Comparison of ENCODE assay signal across 1 cellular context in genomic region chr11:62546244-62546936, GRCh38.
TF ChIP-seq lines count a peak whose summit lies in the region.

AHNAK (minus strand) TSS chr11:62546806; CDS start chr11:62536098, 10,708 bp downstream.

TF ChIP-seq in HepG2, 621 proteins besides CTCF, POLR2A, EP300 and RAD21 (continued from another document and continues in another):
- peak; percentile 30 for TF ChIP-seq ZNF687 (CRISPR knock-in tag; IDR thresholded peaks at IDR 0.05)
- TF ChIP-seq SALL1 (CRISPR knock-in tag; IDR thresholded peaks at IDR 0.05) = peak; percentile 55; the same call in 1 of the 2 replicates
- no peak for TF ChIP-seq JUN (CRISPR knock-in tag; IDR thresholded peaks at IDR 0.05)
- peak; percentile 66; the same call in 1 of the 2 replicates for TF ChIP-seq KLF12 (CRISPR knock-in tag; IDR thresholded peaks at IDR 0.05; ENCODE audit: borderline replicate concordance)
- no peak for TF ChIP-seq SP140L (CRISPR knock-in tag; IDR thresholded peaks at IDR 0.05; ENCODE audit: borderline replicate concordance)
- no peak for TF ChIP-seq ZNF691 (CRISPR knock-in tag; IDR thresholded peaks at IDR 0.05; ENCODE audit: borderline replicate concordance, low read depth)
- TF ChIP-seq, protein P1, sequence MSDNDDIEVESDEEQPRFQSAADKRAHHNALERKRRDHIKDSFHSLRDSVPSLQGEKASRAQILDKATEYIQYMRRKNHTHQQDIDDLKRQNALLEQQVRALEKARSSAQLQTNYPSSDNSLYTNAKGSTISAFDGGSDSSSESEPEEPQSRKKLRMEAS (IDR thresholded peaks at IDR 0.05) = peak; percentile 30; the same call in 1 of the 2 replicates
- TF ChIP-seq SALL2 (CRISPR knock-in tag; IDR thresholded peaks at IDR 0.05) = no peak
- TF ChIP-seq ZBTB42 (CRISPR knock-in tag; IDR thresholded peaks at IDR 0.05) = peak; percentile 57; the same call in 1 of the 2 replicates
- TF ChIP-seq ZNF530 (CRISPR knock-in tag; IDR thresholded peaks at IDR 0.05; ENCODE audit: low read depth) = no peak
- TF ChIP-seq ZNF263 (CRISPR knock-in tag; IDR thresholded peaks at IDR 0.05) = no peak
- TF ChIP-seq KIAA2018 (CRISPR knock-in tag; IDR thresholded peaks at IDR 0.05; ENCODE audit: borderline replicate concordance) = no peak
- TF ChIP-seq ZSCAN21 (CRISPR knock-in tag; IDR thresholded peaks at IDR 0.05; ENCODE audit: borderline replicate concordance) = peak; percentile 65; the same call in 1 of the 2 replicates
- TF ChIP-seq KDM4B (CRISPR knock-in tag; IDR thresholded peaks at IDR 0.05) = no peak
- peak; percentile 37; the same call in 1 of the 2 replicates for TF ChIP-seq EED (CRISPR knock-in tag; IDR thresholded peaks at IDR 0.05)
- TF ChIP-seq ZNF788 (CRISPR knock-in tag; IDR thresholded peaks at IDR 0.05; ENCODE audit: borderline replicate concordance) = no peak
- 0 out of 2 replicates have a peak, but pooled peaks have one; percentile 19 for TF ChIP-seq ZNF737 (CRISPR knock-in tag; IDR thresholded peaks at IDR 0.05; ENCODE audit: borderline replicate concordance)
- TF ChIP-seq SIX4 (CRISPR knock-in tag; IDR thresholded peaks at IDR 0.05) = no peak
- TF ChIP-seq SMAD3 (CRISPR knock-in tag; IDR thresholded peaks at IDR 0.05) = no peak
- TF ChIP-seq, protein P2, sequence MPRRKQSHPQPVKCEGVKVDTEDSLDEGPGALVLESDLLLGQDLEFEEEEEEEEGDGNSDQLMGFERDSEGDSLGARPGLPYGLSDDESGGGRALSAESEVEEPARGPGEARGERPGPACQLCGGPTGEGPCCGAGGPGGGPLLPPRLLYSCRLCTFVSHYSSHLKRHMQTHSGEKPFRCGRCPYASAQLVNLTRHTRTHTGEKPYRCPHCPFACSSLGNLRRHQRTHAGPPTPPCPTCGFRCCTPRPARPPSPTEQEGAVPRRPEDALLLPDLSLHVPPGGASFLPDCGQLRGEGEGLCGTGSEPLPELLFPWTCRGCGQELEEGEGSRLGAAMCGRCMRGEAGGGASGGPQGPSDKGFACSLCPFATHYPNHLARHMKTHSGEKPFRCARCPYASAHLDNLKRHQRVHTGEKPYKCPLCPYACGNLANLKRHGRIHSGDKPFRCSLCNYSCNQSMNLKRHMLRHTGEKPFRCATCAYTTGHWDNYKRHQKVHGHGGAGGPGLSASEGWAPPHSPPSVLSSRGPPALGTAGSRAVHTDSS (CRISPR knock-in tag; conservative IDR thresholded peaks at IDR 0.05) = 0 out of 2 replicates have a peak, but pooled peaks have one; percentile 78
- no peak for TF ChIP-seq THAP8 (CRISPR knock-in tag; IDR thresholded peaks at IDR 0.05; ENCODE audit: borderline replicate concordance)
- 0 out of 2 replicates have a peak, but pooled peaks have one; percentile 30 for TF ChIP-seq ZNF446 (CRISPR knock-in tag; IDR thresholded peaks at IDR 0.05)
- peak; percentile 68; the same call in 1 of the 2 replicates for TF ChIP-seq EEA1 (CRISPR knock-in tag; IDR thresholded peaks at IDR 0.05; ENCODE audit: borderline replicate concordance)
- no peak for TF ChIP-seq RBM22 (optimal IDR thresholded peaks at IDR 0.05; ENCODE audit: low read length)
- TF ChIP-seq TCF12 (IDR thresholded peaks at IDR 0.05) = no peak
- no peak for TF ChIP-seq TCF12 (CRISPR knock-in tag; IDR thresholded peaks at IDR 0.05)
- 0 out of 2 replicates have a peak, but pooled peaks have one; percentile 78 for TF ChIP-seq AHR (CRISPR knock-in tag; IDR thresholded peaks at IDR 0.05)
- no peak for TF ChIP-seq ZFP36 (IDR thresholded peaks at IDR 0.05; ENCODE audit: borderline replicate concordance, low read depth, low read length, partially characterized antibody)
- no peak; the same call in 1 of the 2 replicates for TF ChIP-seq ZNF776 (CRISPR knock-in tag; IDR thresholded peaks at IDR 0.05)
- TF ChIP-seq TSC22D2 (CRISPR knock-in tag; IDR thresholded peaks at IDR 0.05; ENCODE audit: borderline replicate concordance) = peak; percentile 46; the same call in 1 of the 2 replicates
- TF ChIP-seq ZBTB7A (CRISPR knock-in tag; IDR thresholded peaks at IDR 0.05) = peak; percentile 41; the same call in 1 of the 2 replicates
- TF ChIP-seq, protein P3, sequence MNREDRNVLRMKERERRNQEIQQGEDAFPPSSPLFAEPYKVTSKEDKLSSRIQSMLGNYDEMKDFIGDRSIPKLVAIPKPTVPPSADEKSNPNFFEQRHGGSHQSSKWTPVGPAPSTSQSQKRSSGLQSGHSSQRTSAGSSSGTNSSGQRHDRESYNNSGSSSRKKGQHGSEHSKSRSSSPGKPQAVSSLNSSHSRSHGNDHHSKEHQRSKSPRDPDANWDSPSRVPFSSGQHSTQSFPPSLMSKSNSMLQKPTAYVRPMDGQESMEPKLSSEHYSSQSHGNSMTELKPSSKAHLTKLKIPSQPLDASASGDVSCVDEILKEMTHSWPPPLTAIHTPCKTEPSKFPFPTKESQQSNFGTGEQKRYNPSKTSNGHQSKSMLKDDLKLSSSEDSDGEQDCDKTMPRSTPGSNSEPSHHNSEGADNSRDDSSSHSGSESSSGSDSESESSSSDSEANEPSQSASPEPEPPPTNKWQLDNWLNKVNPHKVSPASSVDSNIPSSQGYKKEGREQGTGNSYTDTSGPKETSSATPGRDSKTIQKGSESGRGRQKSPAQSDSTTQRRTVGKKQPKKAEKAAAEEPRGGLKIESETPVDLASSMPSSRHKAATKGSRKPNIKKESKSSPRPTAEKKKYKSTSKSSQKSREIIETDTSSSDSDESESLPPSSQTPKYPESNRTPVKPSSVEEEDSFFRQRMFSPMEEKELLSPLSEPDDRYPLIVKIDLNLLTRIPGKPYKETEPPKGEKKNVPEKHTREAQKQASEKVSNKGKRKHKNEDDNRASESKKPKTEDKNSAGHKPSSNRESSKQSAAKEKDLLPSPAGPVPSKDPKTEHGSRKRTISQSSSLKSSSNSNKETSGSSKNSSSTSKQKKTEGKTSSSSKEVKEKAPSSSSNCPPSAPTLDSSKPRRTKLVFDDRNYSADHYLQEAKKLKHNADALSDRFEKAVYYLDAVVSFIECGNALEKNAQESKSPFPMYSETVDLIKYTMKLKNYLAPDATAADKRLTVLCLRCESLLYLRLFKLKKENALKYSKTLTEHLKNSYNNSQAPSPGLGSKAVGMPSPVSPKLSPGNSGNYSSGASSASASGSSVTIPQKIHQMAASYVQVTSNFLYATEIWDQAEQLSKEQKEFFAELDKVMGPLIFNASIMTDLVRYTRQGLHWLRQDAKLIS (CRISPR knock-in tag; IDR thresholded peaks at IDR 0.05) = peak; percentile 52; the same call in 1 of the 2 replicates
- 0 out of 2 replicates have a peak, but pooled peaks have one; percentile 40 for TF ChIP-seq IRF9 (CRISPR knock-in tag; IDR thresholded peaks at IDR 0.05; ENCODE audit: borderline replicate concordance)
- TF ChIP-seq, protein P4, sequence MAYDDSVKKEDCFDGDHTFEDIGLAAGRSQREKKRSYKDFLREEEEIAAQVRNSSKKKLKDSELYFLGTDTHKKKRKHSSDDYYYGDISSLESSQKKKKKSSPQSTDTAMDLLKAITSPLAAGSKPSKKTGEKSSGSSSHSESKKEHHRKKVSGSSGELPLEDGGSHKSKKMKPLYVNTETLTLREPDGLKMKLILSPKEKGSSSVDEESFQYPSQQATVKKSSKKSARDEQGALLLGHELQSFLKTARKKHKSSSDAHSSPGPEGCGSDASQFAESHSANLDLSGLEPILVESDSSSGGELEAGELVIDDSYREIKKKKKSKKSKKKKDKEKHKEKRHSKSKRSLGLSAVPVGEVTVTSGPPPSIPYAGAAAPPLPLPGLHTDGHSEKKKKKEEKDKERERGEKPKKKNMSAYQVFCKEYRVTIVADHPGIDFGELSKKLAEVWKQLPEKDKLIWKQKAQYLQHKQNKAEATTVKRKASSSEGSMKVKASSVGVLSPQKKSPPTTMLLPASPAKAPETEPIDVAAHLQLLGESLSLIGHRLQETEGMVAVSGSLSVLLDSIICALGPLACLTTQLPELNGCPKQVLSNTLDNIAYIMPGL (CRISPR knock-in tag; IDR thresholded peaks at IDR 0.05; ENCODE audit: borderline replicate concordance in 1 of 2, low read depth in 1 of 2) = peak; percentile 34 to 71; a peak in 2 of 4 replicates
- peak; percentile 59; the same call in 1 of the 2 replicates for TF ChIP-seq ATF7-NPFF (CRISPR knock-in tag; IDR thresholded peaks at IDR 0.05; ENCODE audit: low read depth)
